In the genomic region with DNA sequence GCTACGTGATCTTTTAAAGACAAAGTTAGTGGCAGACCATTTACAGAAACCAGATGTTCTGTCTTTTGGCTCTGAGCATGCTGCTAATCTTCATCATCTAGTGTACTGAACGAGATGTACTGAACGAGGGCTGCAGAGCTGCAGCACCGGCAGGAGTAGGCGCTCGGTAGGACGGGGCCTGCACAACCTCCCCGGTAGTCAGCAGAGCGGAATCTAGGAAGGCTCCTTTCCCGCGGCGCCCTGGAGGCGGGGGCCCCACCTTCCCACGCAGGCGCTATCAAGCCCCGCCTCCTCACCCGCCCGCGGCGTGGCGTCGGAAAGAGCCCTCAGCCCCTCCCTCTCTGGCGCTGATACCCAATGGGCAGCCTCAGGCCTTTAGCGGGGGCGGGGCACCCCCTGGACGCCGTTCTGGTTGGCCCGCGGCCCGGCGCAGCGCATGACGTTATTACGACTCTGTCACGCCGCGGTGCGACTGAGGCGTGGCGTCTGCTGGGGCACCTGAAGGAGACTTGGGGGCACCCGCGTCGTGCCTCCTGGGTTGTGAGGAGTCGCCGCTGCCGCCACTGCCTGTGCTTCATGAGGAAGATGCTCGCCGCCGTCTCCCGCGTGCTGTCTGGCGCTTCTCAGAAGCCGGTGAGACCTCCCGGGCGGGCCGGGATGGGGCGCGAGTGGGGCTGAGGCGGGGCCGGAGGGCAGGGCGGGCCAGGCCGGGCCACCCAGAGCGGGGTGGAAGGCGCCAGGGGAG, we compare ENCODE assay signal across 8 cellular contexts. TPM values are rescaled to one million over a fixed set of nuclear protein-coding genes. Genes with fewer than 3 reads are reported as not detected.
DNase-seq lines count a peak whose midpoint lies in the region; ATAC-seq and TF ChIP-seq lines count a peak whose summit lies in the region.

A gene (plus strand): TSS at position 466 of the 745 bp plus-strand sequence. CDS start 111 bp downstream, at position 577.

- H3K4me3 ChIP-seq in ACC112 (ENCODE audit: low read depth, low read length) (peak within 1 kb of the TSS; percentile 99), breast epithelium (peak within 1 kb of the TSS; percentile 67 to 82 (median 67)), iPS-18c (ENCODE audit: insufficient read depth, low read depth, low read length) (peak within 1 kb of the TSS; percentile 67), skin epidermis (peak within 1 kb of the TSS; percentile 61 to 82 (median 66))

- intact Hi-C loops in breast epithelium (cut with DNase I; ENCODE audit: low total_unique reads): loop anchor here (1.0 to 5.0 kb wide), 2 partner anchors 28 to 1796 kb away; no protein-coding TSS in a partner anchor

- peak within 1 kb of the TSS; percentile 77 for H2AFZ ChIP-seq in ACC112 (ENCODE audit: low read length, unreplicated experiment)

- peak; percentile 75 for DNase-seq in NCI-H2196 treated with DMSO at 0.1 percent for 48 hours (lab: John Stamatoyannopoulos, UW; ENCODE audit: unreplicated experiment)
- peak; percentile 84 to 86 for DNase-seq in breast epithelium (ENCODE audit: low spot score in 2 of 2)

- peak within 1 kb of the TSS; percentile 64; the same call in 1 of the 2 replicates for H3K27ac ChIP-seq in ACC112 (ENCODE audit: low read depth, low read length)
- H3K27ac ChIP-seq in VCaP: peak within 1 kb of the TSS; percentile 76
- H3K27ac ChIP-seq in breast epithelium: peak within 1 kb of the TSS; percentile 91 to 97
- peak within 1 kb of the TSS in 20 of 21 experiments; percentile 35 to 93 (median 83) for H3K27ac ChIP-seq in skin epidermis

- H3K4me1 ChIP-seq in ACC112 (ENCODE audit: control insufficient read depth, insufficient read depth, low read length, unreplicated experiment) (peaks cover 25% of the 10 kb centered on the region), breast epithelium (no peaks in the 10 kb centered on the region)

- TF ChIP-seq POLR2A in breast epithelium (IDR thresholded peaks at IDR 0.05): peak; percentile 22

- no peak for TF ChIP-seq CTCF in VCaP (conservative IDR thresholded peaks at IDR 0.05)
- TF ChIP-seq CTCF in breast epithelium (IDR thresholded peaks at IDR 0.05): no peak

- ATAC-seq in GM18870 (IDR thresholded peaks at IDR 0.05; ENCODE audit: unreplicated experiment) (peak; percentile 91), HG03135 (IDR thresholded peaks at IDR 0.05; ENCODE audit: unreplicated experiment) (peak; percentile 98)

- H3K9me3 ChIP-seq in breast epithelium (no peaks in the 10 kb centered on the region), iPS-18c (ENCODE audit: control insufficient read depth, insufficient read depth, low read length) (no peaks in the 10 kb centered on the region)

- peaks cover 43% of the 10 kb centered on the region for H3K79me2 ChIP-seq in ACC112 (ENCODE audit: control insufficient read depth, insufficient read depth, low read length, unreplicated experiment)

- H3K36me3 ChIP-seq in ACC112 (ENCODE audit: insufficient read depth, low read length) (no peaks in the 10 kb centered on the region), breast epithelium (no peaks in the 10 kb centered on the region)

- H3K27me3 ChIP-seq in ACC112 (ENCODE audit: insufficient read depth, low read length): no peaks in the 10 kb centered on the region
- H3K27me3 ChIP-seq in breast epithelium: peaks cover 0 to 4% of the 10 kb centered on the region in 2 donors

RNA-seq across cellular contexts. Expression of the gene that starts here (rescaled TPM):
- 10 to 100 TPM; 54.7 to 58.4 (median 55.7) TPM for total RNA-seq in breast epithelium

Comparison
In these comparisons a context has a peak if more than half of its experiments do, and no peak if none do; other contexts are left out.
1. Peak in every context shown above with its lines: DNase-seq, ATAC-seq, H3K4me3 ChIP-seq and H3K27ac ChIP-seq.